32 cellular contexts compared by ENCODE assay signal in the genomic region with DNA sequence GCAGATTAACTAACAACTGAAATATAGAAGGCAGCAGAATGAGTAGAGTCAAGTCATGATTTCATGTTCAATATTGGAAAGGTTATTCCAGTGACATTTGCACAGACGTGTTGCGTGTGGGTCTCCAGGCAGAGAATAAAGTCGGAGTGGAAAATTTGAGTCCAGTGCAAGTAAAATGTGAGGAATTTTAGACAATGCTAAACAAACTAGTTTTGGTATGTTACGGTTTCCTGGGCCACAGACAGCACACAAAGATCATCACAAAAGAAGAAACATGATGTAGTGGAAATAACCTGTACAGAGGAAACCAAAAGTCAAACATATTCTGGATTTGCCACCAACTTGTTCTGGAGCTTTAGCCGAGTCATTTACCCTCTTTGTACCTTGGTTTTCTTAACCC. TPM values are rescaled to one million over a fixed set of nuclear protein-coding genes. Genes with fewer than 3 reads are reported as not detected.
"Had no signal": no experiment of that assay in that cellular context is flagged by ENCODE, and none has a peak within 500 bp of the region (broad histone marks: within the 10 kb centered on the region; RNA-seq: fewer than 3 reads in every experiment).

No MANE protein-coding gene starts in this region.

- H3K4me1 Mint-ChIP-seq: activated CD4-positive, alpha-beta T cell treated with anti-CD3 and anti-CD28 coated beads for 36 hours; activated CD4-positive, alpha-beta T cell treated with anti-CD3 and anti-CD28 coated beads, Interleukin-2, amount 10 ng/mL, durations not matched to agents 7 days and 5 days; activated naive CD4-positive, alpha-beta T cell treated with anti-CD3 and anti-CD28 coated beads, Interleukin-2, amount 10 ng/mL, durations not matched to agents 7 days and 5 days; brain had no signal

- H3K9ac ChIP-seq: SK-N-SH had no signal

- H3K27ac ChIP-seq: SJCRH30 had no signal

- H3K36me3 ChIP-seq: SJCRH30 had no signal

- FAIRE-seq: bronchial epithelial cell, TTC549 had no signal

- H3K4me1 ChIP-seq: SJCRH30 had no signal

- H3K4me3 Mint-ChIP-seq: activated CD4-positive, alpha-beta T cell treated with anti-CD3 and anti-CD28 coated beads for 36 hours; activated CD4-positive, alpha-beta T cell treated with anti-CD3 and anti-CD28 coated beads, Interleukin-2, amount 10 ng/mL, durations not matched to agents 7 days and 5 days; activated CD8-positive, alpha-beta T cell treated with anti-CD3 and anti-CD28 coated beads, Interleukin-2, amount 10 ng/mL, durations not matched to agents 7 days and 5 days; activated naive CD4-positive, alpha-beta T cell treated with anti-CD3 and anti-CD28 coated beads, Interleukin-2, amount 10 ng/mL, durations not matched to agents 7 days and 5 days; activated naive CD8-positive, alpha-beta T cell; brain; T-helper 1 cell treated with Interleukin-12 subunit alpha and Interleukin-12 subunit beta and Interleukin-4 antibody, amounts not matched to agents 30 μg/mL and 1 μg/mL, for 36 hours; T-helper 2 cell treated with Interferon-gamma antibody and Interleukin-4, amounts not matched to agents 5 μg/mL and 100 μg/mL, for 36 hours had no signal

- H3K9me3 Mint-ChIP-seq: activated CD4-positive, alpha-beta T cell treated with anti-CD3 and anti-CD28 coated beads, Interleukin-2, amount 10 ng/mL, durations not matched to agents 7 days and 5 days; activated naive CD4-positive, alpha-beta T cell treated with anti-CD3 and anti-CD28 coated beads, Interleukin-2, amount 10 ng/mL, durations not matched to agents 7 days and 5 days; brain; T-helper 1 cell treated with Interleukin-12 subunit alpha and Interleukin-12 subunit beta and Interleukin-4 antibody, amounts not matched to agents 30 μg/mL and 1 μg/mL, for 36 hours; T-helper 2 cell treated with Interferon-gamma antibody and Interleukin-4, amounts not matched to agents 5 μg/mL and 100 μg/mL, for 36 hours had no signal

- H3K27ac Mint-ChIP-seq: activated CD4-positive, alpha-beta T cell treated with anti-CD3 and anti-CD28 coated beads for 36 hours; activated CD4-positive, alpha-beta T cell treated with anti-CD3 and anti-CD28 coated beads, Interleukin-2, amount 10 ng/mL, durations not matched to agents 7 days and 5 days; activated CD8-positive, alpha-beta T cell treated with anti-CD3 and anti-CD28 coated beads, Interleukin-2, amount 10 ng/mL, durations not matched to agents 7 days and 5 days; activated naive CD4-positive, alpha-beta T cell treated with anti-CD3 and anti-CD28 coated beads, Interleukin-2, amount 10 ng/mL, durations not matched to agents 7 days and 5 days; activated naive CD8-positive, alpha-beta T cell; brain; T-helper 1 cell treated with Interleukin-12 subunit alpha and Interleukin-12 subunit beta and Interleukin-4 antibody, amounts not matched to agents 30 μg/mL and 1 μg/mL, for 36 hours; T-helper 2 cell treated with Interferon-gamma antibody and Interleukin-4, amounts not matched to agents 5 μg/mL and 100 μg/mL, for 36 hours had no signal

- H3K4me2 ChIP-seq: SK-N-SH had no signal

- DNase-seq: activated CD4-positive, alpha-beta T cell treated with anti-CD3 and anti-CD28 coated beads for 36 hours; activated CD4-positive, alpha-beta T cell treated with anti-CD3 and anti-CD28 coated beads, Interleukin-2, amount 10 ng/mL, durations not matched to agents 7 days and 5 days; activated CD4-positive, alpha-beta T cell treated with anti-CD3 and anti-CD28 coated beads, Interleukin-2, amount 50 U/mL, for 48 hours; activated CD8-positive, alpha-beta memory T cell treated with anti-CD3 and anti-CD28 coated beads, Interleukin-2, amount 50 U/mL, for 4 hours; activated CD8-positive, alpha-beta T cell treated with anti-CD3 and anti-CD28 coated beads, Interleukin-2, amount 10 ng/mL, durations not matched to agents 7 days and 5 days; activated effector memory CD4-positive, alpha-beta T cell treated with Interleukin-2 at 50 U/mL for 16 hours; activated naive CD4-positive, alpha-beta T cell treated with anti-CD3 and anti-CD28 coated beads, Interleukin-2, amount 10 ng/mL, durations not matched to agents 7 days and 5 days; activated T-cell treated with anti-CD3 and anti-CD28 coated beads for 4 hours; activated T-cell treated with anti-CD3 and anti-CD28 coated beads, Interleukin-2, amount 50 U/mL, for 48 hours; caudate nucleus; cerebellar nuclear complex; NCI-H1105; NCI-H1417 treated with DMSO at 0.1 percent for 48 hours; NCI-H187 treated with DMSO at 0.1 percent for 48 hours; NCI-H2081; NCI-H2171 treated with DMSO at 0.1 percent for 48 hours; NCI-H226; NCI-H524 treated with DMSO at 0.1 percent for 48 hours; SHP77; SJCRH30; SK-N-SH had no signal

- H3K36me3 Mint-ChIP-seq: activated naive CD4-positive, alpha-beta T cell treated with anti-CD3 and anti-CD28 coated beads, Interleukin-2, amount 10 ng/mL, durations not matched to agents 7 days and 5 days; activated naive CD8-positive, alpha-beta T cell; brain had no signal

- ATAC-seq: activated CD4-positive, alpha-beta T cell treated with anti-CD3 and anti-CD28 coated beads for 36 hours; activated CD8-positive, alpha-beta T cell treated with anti-CD3 and anti-CD28 coated beads, Interleukin-2, amount 10 ng/mL, durations not matched to agents 7 days and 5 days; Panc1 had no signal

- H3K4me3 ChIP-seq: SJCRH30 had no signal

- H3K9me3 ChIP-seq: SJCRH30, SK-N-SH had no signal

- H3K27me3 ChIP-seq: SJCRH30 had no signal

RNA-seq across cellular contexts. Expression of gene OR4F6, which starts 0.4 kb away (rescaled TPM):
- total RNA-seq: activated CD4-positive, alpha-beta T cell treated with anti-CD3 and anti-CD28 coated beads for 36 hours; activated CD4-positive, alpha-beta T cell treated with anti-CD3 and anti-CD28 coated beads, Interleukin-2, amount 10 ng/mL, durations not matched to agents 7 days and 5 days; activated CD8-positive, alpha-beta T cell treated with anti-CD3 and anti-CD28 coated beads, Interleukin-2, amount 10 ng/mL, durations not matched to agents 7 days and 5 days; bronchial epithelial cell; MCF 10A; NCI-H460; RPMI7951; SJCRH30 had no signal
- polyA plus RNA-seq: adipose tissue, SK-N-SH had no signal

RNA-seq across cellular contexts. Expression of gene OR4F15, which starts 8.3 kb away (rescaled TPM):
- total RNA-seq: activated CD4-positive, alpha-beta T cell treated with anti-CD3 and anti-CD28 coated beads for 36 hours; activated CD4-positive, alpha-beta T cell treated with anti-CD3 and anti-CD28 coated beads, Interleukin-2, amount 10 ng/mL, durations not matched to agents 7 days and 5 days; activated CD8-positive, alpha-beta T cell treated with anti-CD3 and anti-CD28 coated beads, Interleukin-2, amount 10 ng/mL, durations not matched to agents 7 days and 5 days; bronchial epithelial cell; MCF 10A; NCI-H460; SJCRH30 had no signal
- polyA plus RNA-seq: adipose tissue, SK-N-SH had no signal
